Comparison of ENCODE assay signal across 8 cellular contexts in the genomic region with DNA sequence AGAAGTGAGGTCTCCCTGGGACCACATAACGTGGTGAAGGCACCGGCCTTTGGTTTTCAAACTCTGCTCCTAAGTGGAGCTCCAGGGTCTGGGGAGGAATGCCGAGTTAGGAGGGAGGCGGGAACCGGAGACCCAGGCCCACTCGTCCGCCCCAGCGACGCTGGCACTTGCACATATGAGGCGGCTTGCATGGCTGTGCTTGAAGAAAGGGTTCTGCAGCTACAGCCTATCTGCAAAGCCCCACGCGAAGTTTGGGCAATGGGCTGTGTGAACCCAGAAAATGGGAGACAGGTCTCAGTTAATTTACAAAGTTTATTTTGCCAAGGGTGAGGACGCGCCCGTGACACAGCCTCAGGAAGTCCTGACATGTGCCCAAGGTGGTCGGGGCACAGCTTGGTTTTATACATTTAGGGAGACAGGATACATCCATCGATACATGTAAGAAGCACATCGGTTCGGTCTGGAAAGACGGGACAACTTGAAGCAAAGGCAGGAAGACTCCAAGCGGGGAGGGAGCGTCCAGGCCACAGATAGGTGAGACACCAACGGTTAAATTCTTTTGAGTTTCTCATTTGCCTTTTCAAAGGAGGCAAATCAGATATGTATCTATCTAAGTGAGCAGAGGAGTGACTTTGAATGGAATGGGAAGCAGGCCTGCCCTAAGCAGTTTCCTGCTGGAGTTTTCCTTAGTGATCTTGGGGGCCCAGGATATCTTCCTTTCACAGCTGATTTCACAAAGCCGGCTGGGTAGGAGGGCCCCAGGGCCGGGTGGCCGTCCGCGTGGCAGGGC. TPM values are rescaled to one million over a fixed set of nuclear protein-coding genes. Genes with fewer than 3 reads are reported as not detected.
A peak's percentile ranks its signal among the peaks of the same experiment; 100 is the strongest.
DNase-seq lines count a peak whose midpoint lies in the region; ATAC-seq and TF ChIP-seq lines count a peak whose summit lies in the region.

No MANE protein-coding gene starts in this region.

- TF ChIP-seq CTCF in kidney epithelial cell (IDR thresholded peaks at IDR 0.05; ENCODE audit: insufficient read depth, low read length, poor library complexity, severe bottlenecking) (no peak), suprapubic skin (IDR thresholded peaks at IDR 0.05) (no peak)

- no peak for TF ChIP-seq EP300 in suprapubic skin (IDR thresholded peaks at IDR 0.05)

- no peak for ATAC-seq in HG02571 (IDR thresholded peaks at IDR 0.05; ENCODE audit: unreplicated experiment)

- H3K4me3 ChIP-seq in kidney epithelial cell (ENCODE audit: low read depth, low read length) = peak overlapping the region; percentile 58
- H3K4me3 ChIP-seq in suprapubic skin = peak overlapping the region; percentile 62

- no peaks in the 10 kb centered on the region for H3K9me3 ChIP-seq in suprapubic skin

- H3K4me1 ChIP-seq in suprapubic skin = peaks cover 41% of the 10 kb centered on the region

- H3K27ac ChIP-seq in angular gyrus (ENCODE audit: low read depth, low read length) (peak overlapping the region; percentile 94), suprapubic skin (peak overlapping the region; percentile 87)

- peak; percentile 53 for DNase-seq in NCI-H82 (lab: John Stamatoyannopoulos, UW)
- no peak for DNase-seq in NCI-H82 treated with DMSO at 0.1 percent for 48 hours (lab: John Stamatoyannopoulos, UW; ENCODE audit: unreplicated experiment)
- DNase-seq in kidney epithelial cell (ENCODE audit: low read depth) = no peak
- DNase-seq in suprapubic skin (ENCODE audit: low spot score in 2 of 2) = peak in 1 of 2 donors; percentile 69
- DNase-seq in SIG-M5 treated with dmso at 0.1 percent for 504 hours (lab: John Stamatoyannopoulos, UW; ENCODE audit: unreplicated experiment) = no peak
- DNase-seq in NCI-H2171 treated with DMSO at 0.1 percent for 48 hours (lab: John Stamatoyannopoulos, UW) = no peak

- H3K27me3 ChIP-seq in kidney epithelial cell (ENCODE audit: control insufficient read depth, insufficient read depth, low read length) (no peaks in the 10 kb centered on the region), suprapubic skin (no peaks in the 10 kb centered on the region)

- H3K36me3 ChIP-seq in kidney epithelial cell (ENCODE audit: control insufficient read depth, insufficient read depth, low read length) = no peaks in the 10 kb centered on the region
- H3K36me3 ChIP-seq in suprapubic skin = no peaks in the 10 kb centered on the region

- TF ChIP-seq POLR2A in suprapubic skin (IDR thresholded peaks at IDR 0.05) = no peak

- 69% methylated on average over 20 of the region's 28 CpGs for WGBS in suprapubic skin

RNA-seq across cellular contexts. Expression of gene PCMTD2, which starts 0.8 kb away (rescaled TPM):
- total RNA-seq in kidney epithelial cell (37.9 and 53.8 TPM in 2 replicates), suprapubic skin (100 to 1,000 TPM; 102 to 245 (median 147) TPM)
